In genomic region chr10:122307669-122308486, GRCh38 we compare ENCODE assay signal across 8 cellular contexts. TPM values are rescaled to one million over a fixed set of nuclear protein-coding genes. Genes with fewer than 3 reads are reported as not detected.
A peak's percentile ranks its signal among the peaks of the same experiment; 100 is the strongest.
DNase-seq lines count a peak whose midpoint lies in the region; ATAC-seq and TF ChIP-seq lines count a peak whose summit lies in the region.

No MANE protein-coding gene starts in this region.

- H3K4me3 Mint-ChIP-seq in activated B cell treated with CpG ODN at 0.5 μM for 24 hours: no peak overlapping the region
- no peak overlapping the region for H3K4me3 Mint-ChIP-seq in CD8-positive, alpha-beta T cell

- DNase-seq in EH (ENCODE audit: low read depth) (peak; percentile 99), activated B cell treated with CpG ODN at 0.5 μM for 24 hours (no peak), right atrium auricular region (ENCODE audit: low spot score) (peak; percentile 89), smooth muscle cell of the brain vasculature (ENCODE audit: low read depth, low spot score) (peak; percentile 94)
- DNase-seq in CD8-positive, alpha-beta T cell: no peak

- H3K9me3 ChIP-seq in right atrium auricular region: no peaks in the 10 kb centered on the region
- no peaks in the 10 kb centered on the region for H3K9me3 ChIP-seq in CD8-positive, alpha-beta T cell (ENCODE audit: low read length)

- no peaks in the 10 kb centered on the region for H3K36me3 Mint-ChIP-seq in activated B cell treated with CpG ODN at 0.5 μM for 24 hours (ENCODE audit: low read depth)
- no peaks in the 10 kb centered on the region for H3K36me3 Mint-ChIP-seq in CD8-positive, alpha-beta T cell

- no peaks in the 10 kb centered on the region for H3K27me3 ChIP-seq in right atrium auricular region
- no peaks in the 10 kb centered on the region for H3K27me3 ChIP-seq in CD8-positive, alpha-beta T cell (ENCODE audit: insufficient read depth, low read length)

- ATAC-seq in HG03025 (IDR thresholded peaks at IDR 0.05; ENCODE audit: low FRiP score, unreplicated experiment) (peak; percentile 65), activated B cell treated with CpG ODN at 0.5 μM for 24 hours (ENCODE audit: low read depth) (peak; percentile 50), HG03457 (IDR thresholded peaks at IDR 0.05; ENCODE audit: unreplicated experiment) (no peak), HG03354 (IDR thresholded peaks at IDR 0.05; ENCODE audit: poor library complexity, severe bottlenecking, unreplicated experiment) (no peak)
- ATAC-seq in CD8-positive, alpha-beta T cell: no peak

- H3K27ac ChIP-seq in right atrium auricular region: peak overlapping the region; percentile 77 to 88
- no peak overlapping the region for H3K27ac ChIP-seq in CD8-positive, alpha-beta T cell (ENCODE audit: low read depth, low read length)

- peaks cover 7% of the 10 kb centered on the region for H3K9me3 Mint-ChIP-seq in activated B cell treated with CpG ODN at 0.5 μM for 24 hours
- peaks cover 5% of the 10 kb centered on the region for H3K9me3 Mint-ChIP-seq in CD8-positive, alpha-beta T cell

- TF ChIP-seq CTCF in activated B cell treated with CpG ODN at 0.5 μM for 24 hours (IDR thresholded peaks at IDR 0.05): no peak
- no peak for TF ChIP-seq CTCF in right atrium auricular region (IDR thresholded peaks at IDR 0.05)
- TF ChIP-seq CTCF in CD8-positive, alpha-beta T cell (IDR thresholded peaks at IDR 0.05): no peak

- POLR2A ChIA-PET in activated B cell treated with CpG ODN at 0.5 μM for 24 hours (lab: Charles Lee): no interaction called here
- POLR2A ChIA-PET in CD8-positive, alpha-beta T cell (lab: Charles Lee): no interaction called here

- no peaks in the 10 kb centered on the region for H3K36me3 ChIP-seq in right atrium auricular region
- H3K36me3 ChIP-seq in CD8-positive, alpha-beta T cell (ENCODE audit: insufficient read depth, low read length): no peaks in the 10 kb centered on the region

- H3K4me3 ChIP-seq in right atrium auricular region: peak overlapping the region in 1 of 2 donors; percentile 12
- no peak overlapping the region for H3K4me3 ChIP-seq in CD8-positive, alpha-beta T cell (ENCODE audit: low read depth, low read length)

- peaks cover 0 to 36% of the 10 kb centered on the region in 2 donors for H3K4me1 ChIP-seq in right atrium auricular region
- H3K4me1 ChIP-seq in CD8-positive, alpha-beta T cell (ENCODE audit: insufficient read depth, low read length): no peaks in the 10 kb centered on the region

- no peak overlapping the region for H3K27ac Mint-ChIP-seq in activated B cell treated with CpG ODN at 0.5 μM for 24 hours
- no peak overlapping the region for H3K27ac Mint-ChIP-seq in CD8-positive, alpha-beta T cell

- intact Hi-C loops in activated B cell treated with CpG ODN at 0.5 μM for 24 hours (cut with micrococcal nuclease): loop anchor here (2.0 kb wide), 1 partner anchor 67 kb away; the partner anchor contains the start of gene PLEKHA1
- intact Hi-C loops in CD8-positive, alpha-beta T cell (cut with DNase I, micrococcal nuclease): no loop called here

- CTCF ChIA-PET in activated B cell treated with CpG ODN at 0.5 μM for 24 hours (lab: Charles Lee): interaction anchor here (1.2 to 1.3 kb wide), 2 partner anchors 9 to 128 kb away, joined by 4 to 7 read pairs; no protein-coding TSS in a partner anchor
- CTCF ChIA-PET in CD8-positive, alpha-beta T cell (lab: Charles Lee): interaction anchor here (1.0 to 4.1 kb wide), 3 partner anchors 9 to 258 kb away, joined by 3 to 16 read pairs (median 7); no protein-coding TSS in a partner anchor

- H3K27me3 Mint-ChIP-seq in activated B cell treated with CpG ODN at 0.5 μM for 24 hours: peaks cover 9% of the 10 kb centered on the region
- peaks cover 9% of the 10 kb centered on the region for H3K27me3 Mint-ChIP-seq in CD8-positive, alpha-beta T cell (ENCODE audit: low read depth)

- peaks cover 26% of the 10 kb centered on the region for H3K4me1 Mint-ChIP-seq in activated B cell treated with CpG ODN at 0.5 μM for 24 hours
- no peaks in the 10 kb centered on the region for H3K4me1 Mint-ChIP-seq in CD8-positive, alpha-beta T cell (ENCODE audit: low read depth)

RNA-seq across cellular contexts. Expression of gene BTBD16, which starts 36.8 kb away (rescaled TPM):
- total RNA-seq in activated B cell treated with CpG ODN at 0.5 μM for 24 hours: not detected in 2 replicates
- total RNA-seq in right atrium auricular region: not detected
- not detected for total RNA-seq in CD8-positive, alpha-beta T cell

Comparison
In these comparisons a context has a peak if more than half of its experiments do, and no peak if none do; other contexts are left out.
1. DNase-seq: peak in EH (single experiment), right atrium auricular region (single experiment) and smooth muscle cell of the brain vasculature (single experiment); none in activated B cell treated with CpG ODN at 0.5 μM for 24 hours (single experiment) and CD8-positive, alpha-beta T cell (0 of 7).
2. ATAC-seq: peak in HG03025 (single experiment) and activated B cell treated with CpG ODN at 0.5 μM for 24 hours (single experiment); none in HG03457 (single experiment), CD8-positive, alpha-beta T cell (single experiment) and HG03354 (single experiment).